ENCODE assay signal across 9 cellular contexts in the genomic region with DNA sequence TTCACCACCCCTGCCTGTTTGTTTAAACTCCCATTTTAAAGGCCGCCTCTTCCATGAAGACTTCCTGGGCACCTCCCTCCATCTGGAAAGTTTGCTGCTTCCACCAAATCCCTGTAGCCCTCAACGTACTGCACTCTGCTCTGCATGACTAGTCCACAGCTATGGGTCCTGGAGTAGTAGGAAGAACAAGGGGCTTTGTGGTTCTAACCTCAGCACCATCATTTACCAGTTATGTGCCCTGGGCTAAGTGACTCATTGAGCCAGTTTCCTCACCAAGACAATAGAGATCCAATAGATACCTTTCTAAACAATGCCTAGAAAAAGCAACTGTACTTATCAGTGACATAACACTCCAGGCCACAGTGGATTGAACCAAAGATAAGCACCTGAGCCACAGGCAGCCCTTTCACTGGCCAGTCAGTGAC. TPM values are rescaled to one million over a fixed set of nuclear protein-coding genes. Genes with fewer than 3 reads are reported as not detected.
DNase-seq lines count a peak whose midpoint lies in the region; ATAC-seq and TF ChIP-seq lines count a peak whose summit lies in the region.
"Had no signal": no experiment of that assay in that cellular context is flagged by ENCODE, and none has a peak within 500 bp of the region (broad histone marks: within the 10 kb centered on the region; RNA-seq: fewer than 3 reads in every experiment).

No MANE protein-coding gene starts in this region.

- intact Hi-C loops in body of pancreas (cut with DNase I): no loop called here

- no peak overlapping the region for H3K4me3 ChIP-seq in epithelial cell of proximal tubule (ENCODE audit: low read depth, low read length)
- no peak overlapping the region for H3K4me3 ChIP-seq in body of pancreas

- H3K9me3 ChIP-seq in body of pancreas: no peaks in the 10 kb centered on the region

- ATAC-seq in HG02571 (IDR thresholded peaks at IDR 0.05; ENCODE audit: unreplicated experiment) (no peak), body of pancreas (no peak)

- WGBS in body of pancreas, 2 donors: 63 to 86% methylated on average over 2 of the region's 2 CpGs

- no peaks in the 10 kb centered on the region for H3K27me3 ChIP-seq in body of pancreas

- peaks cover 26% of the 10 kb centered on the region for H3K27me3 Mint-ChIP-seq in T-helper 1 cell treated with Interleukin-12 subunit alpha and Interleukin-12 subunit beta and Interleukin-4 antibody, amounts not matched to agents 30 μg/mL and 1 μg/mL, for 36 hours (ENCODE audit: low read depth)

- peak overlapping the region; percentile 49 for H3K4me3 Mint-ChIP-seq in T-helper 1 cell treated with Interleukin-12 subunit alpha and Interleukin-12 subunit beta and Interleukin-4 antibody, amounts not matched to agents 30 μg/mL and 1 μg/mL, for 36 hours

- no peaks in the 10 kb centered on the region for H3K36me3 ChIP-seq in body of pancreas (replicated peaks in 1 of 2; ENCODE audit: insufficient read depth in 1 of 2, low read depth in 2 of 2)

- TF ChIP-seq POLR2A in body of pancreas (IDR thresholded peaks at IDR 0.05): no peak

- no peaks in the 10 kb centered on the region for H3K9me3 Mint-ChIP-seq in T-helper 1 cell treated with Interleukin-12 subunit alpha and Interleukin-12 subunit beta and Interleukin-4 antibody, amounts not matched to agents 30 μg/mL and 1 μg/mL, for 36 hours

- no peaks in the 10 kb centered on the region for H3K36me3 Mint-ChIP-seq in T-helper 1 cell treated with Interleukin-12 subunit alpha and Interleukin-12 subunit beta and Interleukin-4 antibody, amounts not matched to agents 30 μg/mL and 1 μg/mL, for 36 hours (ENCODE audit: low read depth)

- no peak for TF ChIP-seq CTCF in epithelial cell of proximal tubule (conservative IDR thresholded peaks at IDR 0.05; ENCODE audit: low read depth, low read length)
- TF ChIP-seq CTCF in body of pancreas (IDR thresholded peaks at IDR 0.05): no peak

- H3K4me1 Mint-ChIP-seq in T-helper 1 cell treated with Interleukin-12 subunit alpha and Interleukin-12 subunit beta and Interleukin-4 antibody, amounts not matched to agents 30 μg/mL and 1 μg/mL, for 36 hours (ENCODE audit: low read depth): peaks cover 43% of the 10 kb centered on the region

- H3K27ac Mint-ChIP-seq in T-helper 1 cell treated with Interleukin-12 subunit alpha and Interleukin-12 subunit beta and Interleukin-4 antibody, amounts not matched to agents 30 μg/mL and 1 μg/mL, for 36 hours: peak overlapping the region; percentile 62

- H3K27ac ChIP-seq in body of pancreas: no peak overlapping the region
- H3K27ac ChIP-seq: 22Rv1 had no signal

- DNase-seq in DMS53 (lab: John Stamatoyannopoulos, UW): peak; percentile 24
- DNase-seq in DMS53 treated with DMSO at 0.1 percent for 48 hours (lab: John Stamatoyannopoulos, UW; ENCODE audit: unreplicated experiment): no peak
- DNase-seq in epithelial cell of proximal tubule (ENCODE audit: low read depth): peak; percentile 95
- DNase-seq in stimulated activated CD8-positive, alpha-beta memory T cell treated with anti-CD3 and anti-CD28 coated beads, Interleukin-12 subunit alpha, Interleukin-12 subunit beta, amount 100 ng/mL, for 4 hours (ENCODE audit: low read depth): peak; percentile 22
- DNase-seq in iPS-NIHi11 (ENCODE audit: low spot score): no peak
- no peak for DNase-seq in body of pancreas

- peaks cover 44% of the 10 kb centered on the region for H3K4me1 ChIP-seq in body of pancreas

RNA-seq across cellular contexts. Expression of a gene that starts 8.5 kb away (rescaled TPM):
- total RNA-seq in epithelial cell of proximal tubule (33.1 and 39.5 TPM in 2 replicates), body of pancreas (10 to 100 TPM; 15.8 to 20.4 TPM)

Comparison
In these comparisons a context has a peak if more than half of its experiments do, and no peak if none do; other contexts are left out.
1. DNase-seq: peak in DMS53 (single experiment), epithelial cell of proximal tubule (single experiment) and stimulated activated CD8-positive, alpha-beta memory T cell treated with anti-CD3 and anti-CD28 coated beads, Interleukin-12 subunit alpha, Interleukin-12 subunit beta, amount 100 ng/mL, for 4 hours (single experiment); none in DMS53 treated with DMSO at 0.1 percent for 48 hours (single experiment), iPS-NIHi11 (single experiment) and body of pancreas (0 of 4).